In genomic region chr6:52125139-52125538, GRCh38 we compare ENCODE assay signal across 19 cellular contexts. TPM values are rescaled to one million over a fixed set of nuclear protein-coding genes. Genes with fewer than 3 reads are reported as not detected.
A peak's percentile ranks its signal among the peaks of the same experiment; 100 is the strongest.
DNase-seq lines count a peak whose midpoint lies in the region; ATAC-seq, FAIRE-seq and TF ChIP-seq lines count a peak whose summit lies in the region.
"Had no signal": no experiment of that assay in that cellular context is flagged by ENCODE, and none has a peak within 500 bp of the region (broad histone marks: within the 10 kb centered on the region; RNA-seq: fewer than 3 reads in every experiment).

No MANE protein-coding gene starts in this region.

- TF ChIP-seq CTCF in Calu3 (IDR thresholded peaks at IDR 0.05; ENCODE audit: unreplicated experiment) (no peak), epithelial cell of proximal tubule (conservative IDR thresholded peaks at IDR 0.05; ENCODE audit: low read depth, low read length) (no peak), progenitor cell of endocrine pancreas (IDR thresholded peaks at IDR 0.05; ENCODE audit: unreplicated experiment) (no peak)

- CTCF ChIA-PET in Calu3 (lab: Charles Lee) = interaction anchor here (0.8 to 1.7 kb wide), 6 partner anchors 10 to 147 kb away, joined by 3 to 5 read pairs (median 4); partner anchors contain the start of gene PKHD1

- H3K4me1 Mint-ChIP-seq in Calu3 (ENCODE audit: low read depth, unreplicated experiment) = peaks cover 53% of the 10 kb centered on the region
- H3K4me1 Mint-ChIP-seq in progenitor cell of endocrine pancreas (ENCODE audit: low read depth) = peaks cover 10% of the 10 kb centered on the region
- H3K4me1 Mint-ChIP-seq: CD8-positive, alpha-beta memory T cell had no signal

- no peaks in the 10 kb centered on the region for H3K27me3 Mint-ChIP-seq in Calu3 (ENCODE audit: unreplicated experiment)
- no peaks in the 10 kb centered on the region for H3K27me3 Mint-ChIP-seq in progenitor cell of endocrine pancreas

- peak overlapping the region; percentile 32 for H3K4me3 ChIP-seq in epithelial cell of proximal tubule (ENCODE audit: low read depth, low read length)
- H3K4me3 ChIP-seq: GM23248, HAP-1, Peyer's patch had no signal

- no TSS peak for BruUV-seq in Calu3 (replicated peaks; lab: Mats Ljungman, UMichigan)

- H3K9me3 Mint-ChIP-seq in Calu3 (ENCODE audit: low read depth, unreplicated experiment) = no peaks in the 10 kb centered on the region
- peaks cover 8% of the 10 kb centered on the region for H3K9me3 Mint-ChIP-seq in progenitor cell of endocrine pancreas (ENCODE audit: low read depth)

- H3K4me3 Mint-ChIP-seq in Calu3 (ENCODE audit: low read depth, unreplicated experiment) (peak overlapping the region; percentile 37), progenitor cell of endocrine pancreas (ENCODE audit: low read depth) (no peak overlapping the region)
- H3K4me3 Mint-ChIP-seq: CD8-positive, alpha-beta memory T cell had no signal

- DNase-seq in Calu3 (peak; percentile 58), epithelial cell of proximal tubule (ENCODE audit: low read depth) (peak; percentile 64), left lobe of liver (ENCODE audit: low spot score) (peak; percentile 81), progenitor cell of endocrine pancreas (ENCODE audit: low spot score, unreplicated experiment) (no peak), DMS 273 (lab: John Stamatoyannopoulos, UW; ENCODE audit: unreplicated experiment) (no peak), HTR-8/SVneo (ENCODE audit: insufficient read length, low spot score) (no peak), NCI-H1417 treated with DMSO at 0.1 percent for 48 hours (lab: John Stamatoyannopoulos, UW) (no peak)
- DNase-seq: C1 segment of cervical spinal cord; CD8-positive, alpha-beta memory T cell; DMS 273 treated with DMSO at 0.1 percent for 48 hours; GF-D8; GM23248; NCI-H1105; NCI-H1694; NCI-H2081 treated with DMSO at 0.1 percent for 48 hours; NCI-H446 treated with DMSO at 0.1 percent for 48 hours; Peyer's patch had no signal

- intact Hi-C loops in Calu3 (cut with micrococcal nuclease; ENCODE audit: unreplicated experiment) = no loop called here

- H3K36me3 Mint-ChIP-seq in Calu3 (ENCODE audit: insufficient read depth, unreplicated experiment) (no peaks in the 10 kb centered on the region), progenitor cell of endocrine pancreas (ENCODE audit: insufficient read depth) (no peaks in the 10 kb centered on the region)
- H3K36me3 Mint-ChIP-seq: CD8-positive, alpha-beta memory T cell had no signal

- peak; percentile 89 for ATAC-seq in left lobe of liver
- ATAC-seq: Right ventricle myocardium inferior had no signal

- FAIRE-seq in HTR-8/SVneo (lab: Jason Lieb, UNC) = no peak

- H3K27ac Mint-ChIP-seq in Calu3 (ENCODE audit: unreplicated experiment) = peak overlapping the region; percentile 70
- H3K27ac Mint-ChIP-seq in progenitor cell of endocrine pancreas = peak overlapping the region; percentile 19
- H3K27ac Mint-ChIP-seq: CD8-positive, alpha-beta memory T cell had no signal

RNA-seq across cellular contexts. Expression of gene PKHD1, which starts 37.7 kb away (rescaled TPM):
- total RNA-seq in Calu3 (2022) (23.7 and 25.2 TPM in 2 replicates), epithelial cell of proximal tubule (1.7 and 1.9 TPM in 2 replicates), left lobe of liver (3.0 TPM), progenitor cell of endocrine pancreas (1.3 and 1.4 TPM in 2 replicates)
- total RNA-seq: CD8-positive, alpha-beta memory T cell; GM23248; Right ventricle myocardium inferior had no signal

Comparison
In these comparisons a context has a peak if more than half of its experiments do, and no peak if none do; other contexts are left out.
1. DNase-seq: peak in Calu3 (single experiment), epithelial cell of proximal tubule (single experiment) and left lobe of liver (single experiment); none in progenitor cell of endocrine pancreas (single experiment), DMS 273 (single experiment), HTR-8/SVneo (single experiment) and NCI-H1417 treated with DMSO at 0.1 percent for 48 hours (single experiment).